In genomic region chr2:202101049-202101579, GRCh38 we compare ENCODE assay signal across 14 cellular contexts.
DNase-seq lines count a peak whose midpoint lies in the region; ATAC-seq and TF ChIP-seq lines count a peak whose summit lies in the region.
"Had no signal": no experiment of that assay in that cellular context is flagged by ENCODE, and none has a peak within 500 bp of the region (broad histone marks: within the 10 kb centered on the region; RNA-seq: fewer than 3 reads in every experiment).

No MANE protein-coding gene starts in this region.

- 0 out of 2 replicates have a peak overlapping the region, but pooled peaks have one; percentile 2 for H2AFZ ChIP-seq in MM.1S (ENCODE audit: low read length)

- TF ChIP-seq CTCF in MM.1S (IDR thresholded peaks at IDR 0.05; ENCODE audit: low read length), result no peak
- TF ChIP-seq CTCF in GM13977 (IDR thresholded peaks at IDR 0.05; ENCODE audit: extremely low read depth, insufficient read depth, missing control alignments), result no peak

- H3K27ac ChIP-seq in BLaER1 (no peak overlapping the region), MM.1S (ENCODE audit: low read length) (no peak overlapping the region)
- H3K27ac ChIP-seq: RWPE1, SJSA1 had no signal

- H3F3A ChIP-seq in MM.1S (ENCODE audit: insufficient read depth, low read length), result no peaks in the 10 kb centered on the region

- H3K36me3 ChIP-seq in BLaER1, result no peaks in the 10 kb centered on the region
- no peaks in the 10 kb centered on the region for H3K36me3 ChIP-seq in MM.1S (replicated peaks; ENCODE audit: insufficient read depth, low read length)
- H3K36me3 ChIP-seq: SJSA1 had no signal

- H3K4me1 ChIP-seq in BLaER1, result peaks cover 29% of the 10 kb centered on the region
- peaks cover 18% of the 10 kb centered on the region for H3K4me1 ChIP-seq in MM.1S (ENCODE audit: low read length)
- H3K4me1 ChIP-seq: SJSA1 had no signal

- H3K9ac ChIP-seq in BLaER1 (no peak overlapping the region), MM.1S (ENCODE audit: low read length) (no peak overlapping the region)

- no peaks in the 10 kb centered on the region for H3K79me2 ChIP-seq in MM.1S (ENCODE audit: low read length)

- H3K4me2 ChIP-seq in BLaER1 (peak overlapping the region; percentile 43; the same call in 1 of the 2 replicates), MM.1S (ENCODE audit: low read depth, low read length) (no peak overlapping the region)

- H4K20me1 ChIP-seq in BLaER1 (no peaks in the 10 kb centered on the region), MM.1S (ENCODE audit: insufficient read depth, low read length) (no peaks in the 10 kb centered on the region)

- no peak for DNase-seq in MM.1S
- peak; percentile 84 for DNase-seq in NCI-H510A treated with DMSO at 0.1 percent for 48 hours (lab: John Stamatoyannopoulos, UW)
- peak; percentile 87 for DNase-seq in left kidney (ENCODE audit: low read depth, low spot score)
- DNase-seq in GM13977 (ENCODE audit: low spot score), result no peak
- DNase-seq: ACHN; CD8-positive, alpha-beta memory T cell; NCI-H1694 treated with DMSO at 0.1 percent for 48 hours; NCI-H345; SW 1271 had no signal

- no peak for ATAC-seq in HG02642 (IDR thresholded peaks at IDR 0.05; ENCODE audit: poor library complexity, unreplicated experiment)
- no peak for ATAC-seq in GM19452 (IDR thresholded peaks at IDR 0.05; ENCODE audit: unreplicated experiment)

- H3K9me3 ChIP-seq in BLaER1, result no peaks in the 10 kb centered on the region
- H3K9me3 ChIP-seq in MM.1S (replicated peaks; ENCODE audit: insufficient read depth, low read length), result no peaks in the 10 kb centered on the region
- H3K9me3 ChIP-seq: SJSA1 had no signal

- in situ Hi-C loops in GM13977 (cut with MboI; ENCODE audit: low pct_unique_long_range_greater_than_20kb, low sequenced_read_pairs, unreplicated experiment), result no loop called here

- H3K9me2 ChIP-seq in MM.1S (replicated peaks; ENCODE audit: insufficient read depth, low read length), result no peaks in the 10 kb centered on the region

- no peaks in the 10 kb centered on the region for H3K27me3 ChIP-seq in BLaER1
- no peaks in the 10 kb centered on the region for H3K27me3 ChIP-seq in MM.1S (replicated peaks; ENCODE audit: insufficient read depth, low read length)

- H3K4me3 ChIP-seq in BLaER1, result no peak overlapping the region
- no peak overlapping the region for H3K4me3 ChIP-seq in MM.1S (ENCODE audit: low read length)
- H3K4me3 ChIP-seq: SJSA1 had no signal

Comparison
In these comparisons a context has a peak if more than half of its experiments do, and no peak if none do; other contexts are left out.
1. DNase-seq: peak in NCI-H510A treated with DMSO at 0.1 percent for 48 hours (single experiment) and left kidney (single experiment); none in MM.1S (single experiment) and GM13977 (single experiment).